ENCODE assay signal across 2 cellular contexts in the genomic region with DNA sequence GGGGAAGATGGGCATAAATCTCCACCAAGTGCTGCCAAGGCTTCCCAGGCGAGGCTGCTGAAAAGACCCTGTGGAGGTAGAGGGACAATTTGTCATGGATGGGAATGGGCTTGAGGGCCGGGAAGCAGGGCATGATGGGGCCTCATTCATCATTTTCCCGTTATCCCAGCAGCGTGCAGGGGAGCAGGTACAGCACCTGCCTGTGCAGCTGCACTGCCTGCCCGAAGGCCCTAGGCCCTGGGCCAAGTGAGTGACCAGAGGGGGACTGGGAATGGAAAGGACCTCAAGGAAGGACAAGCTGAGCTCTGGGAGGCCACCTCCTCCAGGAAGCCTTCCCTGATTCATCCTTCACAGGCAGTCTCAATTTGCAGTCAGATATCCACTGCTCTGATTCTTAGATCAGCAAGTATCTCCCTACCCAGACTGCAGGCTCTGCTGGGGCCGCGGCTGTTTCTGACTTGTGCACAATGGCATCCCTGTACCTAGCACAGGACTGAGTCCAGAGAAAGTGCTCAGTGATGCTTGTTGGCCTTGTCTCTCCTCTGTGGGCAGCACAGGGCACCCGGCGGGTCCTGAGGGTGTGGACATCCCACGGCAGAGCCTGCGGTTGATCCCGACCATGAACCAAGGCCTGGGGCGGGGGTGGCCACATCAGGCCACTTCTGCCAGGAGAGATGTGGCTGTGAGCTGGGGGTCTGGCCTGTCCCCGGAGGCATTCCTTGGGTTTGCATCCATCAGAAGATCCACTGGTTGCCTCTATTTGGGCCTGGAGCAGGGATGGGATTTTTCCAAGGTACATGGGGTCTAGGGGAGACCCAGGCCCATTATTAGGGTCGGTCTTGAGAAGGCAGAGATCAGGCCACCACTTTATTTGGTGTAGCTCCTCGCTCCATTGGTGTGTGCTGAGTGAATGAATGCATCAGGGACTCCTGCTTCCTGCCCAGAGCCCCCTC.
TF ChIP-seq lines count a peak whose summit lies in the region.

No MANE protein-coding gene starts in this region.

TF ChIP-seq in A549, 52 proteins besides CTCF, POLR2A, EP300 and RAD21:
- peak; percentile 96 for TF ChIP-seq ZFP36 (IDR thresholded peaks at IDR 0.05; ENCODE audit: borderline replicate concordance, partially characterized antibody)
- TF ChIP-seq, protein P1, sequence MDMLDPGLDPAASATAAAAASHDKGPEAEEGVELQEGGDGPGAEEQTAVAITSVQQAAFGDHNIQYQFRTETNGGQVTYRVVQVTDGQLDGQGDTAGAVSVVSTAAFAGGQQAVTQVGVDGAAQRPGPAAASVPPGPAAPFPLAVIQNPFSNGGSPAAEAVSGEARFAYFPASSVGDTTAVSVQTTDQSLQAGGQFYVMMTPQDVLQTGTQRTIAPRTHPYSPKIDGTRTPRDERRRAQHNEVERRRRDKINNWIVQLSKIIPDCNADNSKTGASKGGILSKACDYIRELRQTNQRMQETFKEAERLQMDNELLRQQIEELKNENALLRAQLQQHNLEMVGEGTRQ (IDR thresholded peaks at IDR 0.05) = no peak

TF ChIP-seq in IMR-90, 13 proteins besides CTCF, POLR2A, EP300 and RAD21:
- no peak for TF ChIP-seq FOS (IDR thresholded peaks at IDR 0.05; ENCODE audit: low read depth, low read length)
- no peak for TF ChIP-seq SMC3 (IDR thresholded peaks at IDR 0.05; ENCODE audit: low read depth, low read length)
- no peak for TF ChIP-seq MAFK (IDR thresholded peaks at IDR 0.05; ENCODE audit: low read depth, low read length)
- TF ChIP-seq NFE2L2 (IDR thresholded peaks at IDR 0.05; ENCODE audit: low read depth, low read length) = no peak
- no peak for TF ChIP-seq MAZ (IDR thresholded peaks at IDR 0.05; ENCODE audit: borderline replicate concordance, low read depth, low read length)
- TF ChIP-seq, protein P1 (IDR thresholded peaks at IDR 0.05; ENCODE audit: low read depth, low read length) = no peak
- TF ChIP-seq, protein P2, sequence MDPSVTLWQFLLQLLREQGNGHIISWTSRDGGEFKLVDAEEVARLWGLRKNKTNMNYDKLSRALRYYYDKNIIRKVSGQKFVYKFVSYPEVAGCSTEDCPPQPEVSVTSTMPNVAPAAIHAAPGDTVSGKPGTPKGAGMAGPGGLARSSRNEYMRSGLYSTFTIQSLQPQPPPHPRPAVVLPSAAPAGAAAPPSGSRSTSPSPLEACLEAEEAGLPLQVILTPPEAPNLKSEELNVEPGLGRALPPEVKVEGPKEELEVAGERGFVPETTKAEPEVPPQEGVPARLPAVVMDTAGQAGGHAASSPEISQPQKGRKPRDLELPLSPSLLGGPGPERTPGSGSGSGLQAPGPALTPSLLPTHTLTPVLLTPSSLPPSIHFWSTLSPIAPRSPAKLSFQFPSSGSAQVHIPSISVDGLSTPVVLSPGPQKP (IDR thresholded peaks at IDR 0.05; ENCODE audit: borderline replicate concordance, low read depth, low read length) = no peak
- no peak for TF ChIP-seq RCOR1 (IDR thresholded peaks at IDR 0.05; ENCODE audit: insufficient replicate concordance, low read length)
- TF ChIP-seq RFX5 (IDR thresholded peaks at IDR 0.05; ENCODE audit: low read depth, low read length) = no peak
- TF ChIP-seq CHD1 (IDR thresholded peaks at IDR 0.05; ENCODE audit: low read depth, low read length) = no peak
- TF ChIP-seq CEBPB (IDR thresholded peaks at IDR 0.05; ENCODE audit: low read depth, low read length) = no peak
- no peak for TF ChIP-seq MXI1 (IDR thresholded peaks at IDR 0.05; ENCODE audit: borderline replicate concordance, low read depth, low read length)
- TF ChIP-seq BHLHE40 (IDR thresholded peaks at IDR 0.05; ENCODE audit: low read depth, low read length) = no peak
